ENCODE assay signal across 18 cellular contexts in the genomic region with DNA sequence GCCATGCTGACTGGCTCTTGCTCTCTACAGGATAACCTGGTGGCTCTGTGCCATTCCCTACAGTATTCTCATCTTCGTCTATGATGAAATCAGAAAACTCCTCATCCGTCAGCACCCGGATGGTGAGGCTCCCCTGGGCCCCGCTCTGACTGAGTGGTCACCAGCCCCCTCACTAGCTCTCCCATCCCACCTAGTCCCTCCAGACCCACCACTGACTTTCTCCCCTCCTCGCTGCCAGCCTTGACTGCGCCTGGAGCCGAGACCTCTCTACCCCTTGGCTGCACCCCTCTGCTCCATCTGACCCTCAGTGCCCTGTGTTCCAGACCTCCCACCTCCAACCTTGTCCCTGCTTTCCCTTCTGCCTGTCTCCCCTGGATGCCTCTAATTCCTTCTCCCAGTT. TPM values are rescaled to one million over a fixed set of nuclear protein-coding genes. Genes with fewer than 3 reads are reported as not detected.
A peak's percentile ranks its signal among the peaks of the same experiment; 100 is the strongest.
DNase-seq lines count a peak whose midpoint lies in the region; ATAC-seq, FAIRE-seq and TF ChIP-seq lines count a peak whose summit lies in the region.
"Had no signal": no experiment of that assay in that cellular context is flagged by ENCODE, and none has a peak within 500 bp of the region (broad histone marks: within the 10 kb centered on the region; RNA-seq: fewer than 3 reads in every experiment).

No MANE protein-coding gene starts in this region.

- H3K9me3 Mint-ChIP-seq in CD4-positive, CD25-positive, alpha-beta regulatory T cell, result peaks cover 0 to 2% (median 0%) of the 10 kb centered on the region in 7 donors
- peaks cover 2% of the 10 kb centered on the region for H3K9me3 Mint-ChIP-seq in neural progenitor cell
- H3K9me3 Mint-ChIP-seq: CD8-positive, alpha-beta T cell had no signal

- TF ChIP-seq CTCF in H1 (IDR thresholded peaks at IDR 0.05; ENCODE audit: control extremely low read depth in 1 of 3, insufficient read depth in 1 of 3, low read depth in 1 of 3, low read length in 3 of 3) (no peak), neural progenitor cell (IDR thresholded peaks at IDR 0.05) (no peak)

- no peaks in the 10 kb centered on the region for H3K27me3 ChIP-seq in CD4-positive, CD25-positive, alpha-beta regulatory T cell (ENCODE audit: control insufficient read depth, insufficient read depth, low read length)
- H3K27me3 ChIP-seq in H1 (replicated peaks in 1 of 4; ENCODE audit: control insufficient read depth in 3 of 4, extremely low read depth in 1 of 4, insufficient read depth in 3 of 4, low read length in 3 of 4) (no peaks in the 10 kb centered on the region), neural progenitor cell (no peaks in the 10 kb centered on the region)
- H3K27me3 ChIP-seq: BE2C had no signal

- no peak for TF ChIP-seq RAD21 in H1 (IDR thresholded peaks at IDR 0.05 in 1 of 2, conservative IDR thresholded peaks at IDR 0.05 in 1 of 2; ENCODE audit: low read depth in 2 of 2, low read length in 2 of 2)

- H3K79me2 ChIP-seq in H1 (ENCODE audit: control insufficient read depth in 1 of 2, insufficient read depth in 2 of 2, low read length in 2 of 2), result no peaks in the 10 kb centered on the region
- H3K79me2 ChIP-seq in neural progenitor cell (ENCODE audit: low read depth), result no peaks in the 10 kb centered on the region

- H3K9ac ChIP-seq in H1 (replicated peaks in 1 of 4; ENCODE audit: extremely low read depth in 1 of 4, low read depth in 3 of 4, low read length in 3 of 4) (no peak overlapping the region), neural progenitor cell (no peak overlapping the region)

- H2AK5ac ChIP-seq in H1 (ENCODE audit: low read depth, low read length), result no peak overlapping the region

- 91% methylated on average over 7 of the region's 7 CpGs; no CpG with 5 or more reads in 1 of the 2 experiments for WGBS in H1 (ENCODE audit: extremely low coverage in 1 of 2, insufficient coverage in 1 of 2, insufficient read length in 1 of 2, insufficient replicate concordance in 2 of 2, low coverage in 1 of 2, low lambda C conversion rate in 2 of 2, missing lambda C conversion rate in 1 of 2), 2 experiments

- H4K20me1 ChIP-seq in H1 (replicated peaks in 1 of 2; ENCODE audit: control insufficient read depth in 1 of 2, insufficient read depth in 2 of 2, low read length in 2 of 2), result no peaks in the 10 kb centered on the region
- H4K20me1 ChIP-seq in neural progenitor cell (ENCODE audit: low read depth), result no peaks in the 10 kb centered on the region

- no peak overlapping the region for H3K23ac ChIP-seq in H1 (ENCODE audit: insufficient read length)

- H3K4me1 ChIP-seq in CD4-positive, CD25-positive, alpha-beta regulatory T cell (ENCODE audit: control insufficient read depth, insufficient read depth, low read length, poor library complexity, severe bottlenecking), result no peaks in the 10 kb centered on the region
- H3K4me1 ChIP-seq in H1 (replicated peaks in 1 of 4; ENCODE audit: control insufficient read depth in 3 of 4, insufficient read depth in 4 of 4, low read length in 3 of 4) (peaks cover 0 to 6% (median 3%) of the 10 kb centered on the region in 4 experiments; a peak in 4 of 7 replicates), neural progenitor cell (peaks cover 12% of the 10 kb centered on the region)
- H3K4me1 ChIP-seq: BE2C had no signal

- H3K9me3 ChIP-seq in CD4-positive, CD25-positive, alpha-beta regulatory T cell (ENCODE audit: control insufficient read depth in 2 of 2, low read length in 2 of 2), result no peaks in the 10 kb centered on the region
- H3K9me3 ChIP-seq in H1 (ENCODE audit: insufficient read depth in 2 of 2, low read depth in 1 of 2, low read length in 1 of 2), result no peaks in the 10 kb centered on the region
- H3K9me3 ChIP-seq in neural progenitor cell (ENCODE audit: low read depth), result no peaks in the 10 kb centered on the region
- H3K9me3 ChIP-seq: A549, BE2C had no signal

- H3F3A ChIP-seq in neural progenitor cell (ENCODE audit: low read depth), result no peaks in the 10 kb centered on the region

- peak overlapping the region; percentile 77; the same call in 1 of the 2 replicates for H2BK12ac ChIP-seq in H1 (ENCODE audit: low read depth, low read length)

- H2BK20ac ChIP-seq in H1 (ENCODE audit: low read length), result peak overlapping the region; percentile 50; the same call in 1 of the 2 replicates

- H3K4me1 Mint-ChIP-seq in CD4-positive, CD25-positive, alpha-beta regulatory T cell, result no peaks in the 10 kb centered on the region
- peaks cover 31% of the 10 kb centered on the region for H3K4me1 Mint-ChIP-seq in neural progenitor cell

- in situ Hi-C loops in G401 (cut with HindIII; ENCODE audit: low sequenced_read_pairs), result no loop called here

- H3K27me3 Mint-ChIP-seq in CD4-positive, CD25-positive, alpha-beta regulatory T cell, result peaks cover 20% of the 10 kb centered on the region
- peaks cover 11% of the 10 kb centered on the region for H3K27me3 Mint-ChIP-seq in neural progenitor cell (ENCODE audit: insufficient read depth, low read depth)

- H3K4ac ChIP-seq in H1 (replicated peaks; ENCODE audit: insufficient read length, low read depth, low read length), result no peak overlapping the region

- DNase-seq in CD4-positive, CD25-positive, alpha-beta regulatory T cell, result no peak
- DNase-seq in G401 (ENCODE audit: low spot score), result peak; percentile 33
- no peak for DNase-seq in H1 (ENCODE audit: low read depth in 1 of 2, low spot score in 2 of 2)
- no peak for DNase-seq in neural progenitor cell (ENCODE audit: low spot score)
- no peak for DNase-seq in superior temporal gyrus (ENCODE audit: extremely low spot score)
- DNase-seq in NCI-H2196 (lab: John Stamatoyannopoulos, UW; ENCODE audit: unreplicated experiment), result no peak
- DNase-seq: BE2C; CD8-positive, alpha-beta T cell; COR-L47; DMS153 had no signal

- POLR2A ChIA-PET in H1 (lab: Charles Lee; ENCODE audit: partially characterized antibody), result interaction anchor here (1.1 to 2.4 kb wide), 3 partner anchors 17 to 99 kb away, joined by 3 to 11 read pairs (median 3); a partner anchor contains a TSS

- no peak for TF ChIP-seq EP300 in H1 (IDR thresholded peaks at IDR 0.05; ENCODE audit: borderline replicate concordance in 1 of 2, low read depth in 2 of 2, low read length in 2 of 2)

- H3K36me3 ChIP-seq in CD4-positive, CD25-positive, alpha-beta regulatory T cell (ENCODE audit: control insufficient read depth, insufficient read depth, low read length), result no peaks in the 10 kb centered on the region
- H3K36me3 ChIP-seq in H1 (ENCODE audit: control insufficient read depth in 2 of 4, insufficient read depth in 4 of 4, low read length in 3 of 4) (no peaks in the 10 kb centered on the region), neural progenitor cell (no peaks in the 10 kb centered on the region)
- H3K36me3 ChIP-seq: BE2C had no signal

- no peak overlapping the region for H2BK5ac ChIP-seq in H1 (ENCODE audit: low read depth, low read length)

- no peak overlapping the region for H2BK120ac ChIP-seq in H1 (replicated peaks; ENCODE audit: low read depth, low read length)

- TF ChIP-seq POLR2A in H1 (IDR thresholded peaks at IDR 0.05; ENCODE audit: control extremely low read depth in 1 of 2, low read depth in 2 of 2, low read length in 2 of 2), result no peak

- H2AFZ ChIP-seq in H1 (ENCODE audit: low read length) (no peak overlapping the region), neural progenitor cell (replicated peaks) (no peak overlapping the region)

- no peak overlapping the region for H4K5ac ChIP-seq in H1 (ENCODE audit: insufficient read length, low read depth, low read length)

- H4K91ac ChIP-seq in H1 (replicated peaks; ENCODE audit: insufficient read length, low read length), result peak overlapping the region; percentile 57

- peak overlapping the region in 2 of 3 donors; percentile 13 to 87 for H3K27ac Mint-ChIP-seq in CD4-positive, CD25-positive, alpha-beta regulatory T cell
- peak overlapping the region; percentile 4 for H3K27ac Mint-ChIP-seq in neural progenitor cell
- H3K27ac Mint-ChIP-seq: CD8-positive, alpha-beta T cell had no signal

- no peak overlapping the region for H3K4me3 ChIP-seq in CD4-positive, CD25-positive, alpha-beta regulatory T cell (ENCODE audit: low read depth, low read length)
- H3K4me3 ChIP-seq in H1 (ENCODE audit: extremely low read depth in 1 of 4, insufficient read depth in 2 of 4, low read depth in 3 of 4, low read length in 4 of 4) (no peak overlapping the region), neural progenitor cell (no peak overlapping the region)
- H3K4me3 ChIP-seq: A549 had no signal

- CTCF ChIA-PET in H1 (lab: Charles Lee; ENCODE audit: partially characterized antibody), result interaction anchor here (0.6 to 8.6 kb wide), 11 partner anchors 9 to 190 kb away, joined by 3 to 195 read pairs (median 4); a partner anchor contains a TSS

- H3K56ac ChIP-seq in H1 (replicated peaks; ENCODE audit: insufficient read length, low read depth, low read length), result no peak overlapping the region

- H3K79me1 ChIP-seq in H1 (ENCODE audit: low read depth, low read length), result no peaks in the 10 kb centered on the region

- peak overlapping the region; percentile 69 for H4K8ac ChIP-seq in H1 (ENCODE audit: extremely low read depth, insufficient read depth, low read length)

- ATAC-seq in CD4-positive, CD25-positive, alpha-beta regulatory T cell (ENCODE audit: low read depth in 2 of 2), result no peak
- ATAC-seq in activated CD4-positive, CD25-positive, alpha-beta regulatory T cell treated with anti-CD3 and anti-CD28 coated beads, Interleukin-2, amount 50 U/mL, for 24 hours, result no peak
- ATAC-seq: CD8-positive, alpha-beta T cell; HCT116 had no signal

- no peak overlapping the region for H3K18ac ChIP-seq in H1 (ENCODE audit: extremely low read depth, low read length)

- H3K36me3 Mint-ChIP-seq in CD4-positive, CD25-positive, alpha-beta regulatory T cell, result no peaks in the 10 kb centered on the region
- peaks cover 4% of the 10 kb centered on the region for H3K36me3 Mint-ChIP-seq in neural progenitor cell
- H3K36me3 Mint-ChIP-seq: CD8-positive, alpha-beta T cell had no signal

- no peak overlapping the region for H3K27ac ChIP-seq in CD4-positive, CD25-positive, alpha-beta regulatory T cell (ENCODE audit: insufficient read depth, low read length, poor library complexity, severe bottlenecking)
- H3K27ac ChIP-seq in H1 (ENCODE audit: low read depth, low read length) (no peak overlapping the region), neural progenitor cell (no peak overlapping the region)
- H3K27ac ChIP-seq: A549, C4-2B, HL-60 had no signal

- H3K4me3 Mint-ChIP-seq in CD4-positive, CD25-positive, alpha-beta regulatory T cell, result no peak overlapping the region
- peak overlapping the region; percentile 16 for H3K4me3 Mint-ChIP-seq in neural progenitor cell
- H3K4me3 Mint-ChIP-seq: CD8-positive, alpha-beta T cell had no signal

- no peak overlapping the region for H3K14ac ChIP-seq in H1 (ENCODE audit: insufficient read length)

- H3K4me2 ChIP-seq in H1 (ENCODE audit: insufficient read depth in 1 of 2, low read depth in 2 of 2, low read length in 2 of 2) (no peak overlapping the region), neural progenitor cell (no peak overlapping the region)
- H3K4me2 ChIP-seq: A549 had no signal

- H2BK15ac ChIP-seq in H1 (ENCODE audit: low read length), result 0 out of 2 replicates have a peak overlapping the region, but pooled peaks have one; percentile 82

- no peak for FAIRE-seq in H1 (lab: Jason Lieb, UNC)
- FAIRE-seq: A549, D721Med, H54 had no signal

- H3K23me2 ChIP-seq in H1 (ENCODE audit: low read depth, low read length), result no peaks in the 10 kb centered on the region

RNA-seq across cellular contexts. Expression of a gene that starts 4.1 kb away (rescaled TPM):
- total RNA-seq in CD4-positive, CD25-positive, alpha-beta regulatory T cell, result not detected
- polyA plus RNA-seq in CD4-positive, CD25-positive, alpha-beta regulatory T cell, result not detected
- total RNA-seq in G401 (2014; rRNA removed; shearing (Covaris generic)), result 0.71 TPM in 1 of 2 replicates, not detected in the other
- total RNA-seq in H1 (2021; fragmentation: NEBNext Ultra II Directional; extraction: Animal tissue kit (Norgen Biotek cat#: 25700)), result 0.80 and 1.1 TPM in 2 replicates
- polyA plus RNA-seq in H1 (2011; rRNA removed), result 1.3 and 1.4 TPM in 2 replicates
- polyA plus RNA-seq in H1 (2011; cell fraction: cytosol; rRNA removed), result 1.5 TPM
- 1.4 TPM for polyA plus RNA-seq in H1 (2011; cell fraction: nucleus; rRNA removed)
- 0.72 to 1.6 TPM (median 1.0 TPM) in 4 replicates for polyA plus RNA-seq in H1 (2012, experiment 1 of 2)
- 0.66 TPM for polyA plus RNA-seq in H1 (2012, experiment 2 of 2)
- polyA plus RNA-seq in H1 (2013, experiment 1 of 2), result 1.4 TPM
- polyA plus RNA-seq in H1 (2013, experiment 2 of 2), result 1.7 TPM
- polyA minus RNA-seq in H1 (2011; rRNA and poly(A)+ RNA removed), result 0.41 and 1.4 TPM in 2 replicates
- 0.59 TPM for polyA minus RNA-seq in H1 (2011; cell fraction: cytosol; rRNA and poly(A)+ RNA removed)
- not detected for polyA minus RNA-seq in H1 (2011; cell fraction: nucleus; rRNA and poly(A)+ RNA removed)
- 0.50 TPM in 1 of 2 replicates, not detected in the other for total RNA-seq in neural progenitor cell (ENCODE audit: low replicate concordance)
- total RNA-seq: CD8-positive, alpha-beta T cell had no signal

RNA-seq across cellular contexts. Expression of a gene that starts 18.9 kb away (rescaled TPM):
- total RNA-seq in CD4-positive, CD25-positive, alpha-beta regulatory T cell, result 21.5 TPM
- 10 to 100 TPM in 1 of 4 donors, 1 to 10 TPM in 3; 7.5 to 10.2 (median 8.3) TPM for polyA plus RNA-seq in CD4-positive, CD25-positive, alpha-beta regulatory T cell
- 42.2 and 72.2 TPM in 2 replicates for total RNA-seq in G401 (2014; rRNA removed; shearing (Covaris generic))
- 75.1 and 78.8 TPM in 2 replicates for total RNA-seq in H1 (2021; fragmentation: NEBNext Ultra II Directional; extraction: Animal tissue kit (Norgen Biotek cat#: 25700))
- 68.2 and 71.3 TPM in 2 replicates for polyA plus RNA-seq in H1 (2011; rRNA removed)
- polyA plus RNA-seq in H1 (2011; cell fraction: cytosol; rRNA removed), result 97.2 TPM
- 65.2 TPM for polyA plus RNA-seq in H1 (2011; cell fraction: nucleus; rRNA removed)
- polyA plus RNA-seq in H1 (2012, experiment 1 of 2), result 56.1 to 71.9 TPM (median 69.0 TPM) in 4 replicates
- 67.9 TPM for polyA plus RNA-seq in H1 (2012, experiment 2 of 2)
- polyA plus RNA-seq in H1 (2013, experiment 1 of 2), result 109 TPM
- 115 TPM for polyA plus RNA-seq in H1 (2013, experiment 2 of 2)
- 77.4 and 108 TPM in 2 replicates for polyA minus RNA-seq in H1 (2011; rRNA and poly(A)+ RNA removed)
- polyA minus RNA-seq in H1 (2011; cell fraction: cytosol; rRNA and poly(A)+ RNA removed), result 29.1 TPM
- polyA minus RNA-seq in H1 (2011; cell fraction: nucleus; rRNA and poly(A)+ RNA removed), result 35.7 TPM
- total RNA-seq in neural progenitor cell (ENCODE audit: low replicate concordance), result 39.1 and 63.5 TPM in 2 replicates

RNA-seq across cellular contexts. Expression of a gene that starts 34.8 kb away (rescaled TPM):
- total RNA-seq in CD4-positive, CD25-positive, alpha-beta regulatory T cell, result not detected
- polyA plus RNA-seq in CD4-positive, CD25-positive, alpha-beta regulatory T cell, result not detected
- not detected in 2 replicates for total RNA-seq in G401 (2014; rRNA removed; shearing (Covaris generic))
- total RNA-seq in H1 (2021; fragmentation: NEBNext Ultra II Directional; extraction: Animal tissue kit (Norgen Biotek cat#: 25700)), result 0.57 and 0.61 TPM in 2 replicates
- 0.48 and 0.80 TPM in 2 replicates for polyA plus RNA-seq in H1 (2011; rRNA removed)
- polyA plus RNA-seq in H1 (2011; cell fraction: cytosol; rRNA removed), result 0.62 TPM
- polyA plus RNA-seq in H1 (2011; cell fraction: nucleus; rRNA removed), result 1.1 TPM
- polyA plus RNA-seq in H1 (2012, experiment 1 of 2), result 0.39 to 0.72 TPM (median 0.42 TPM) in 4 replicates
- polyA plus RNA-seq in H1 (2012, experiment 2 of 2), result 0.09 TPM
- 0.51 TPM for polyA plus RNA-seq in H1 (2013, experiment 1 of 2)
- 0.53 TPM for polyA plus RNA-seq in H1 (2013, experiment 2 of 2)
- polyA minus RNA-seq in H1 (2011; rRNA and poly(A)+ RNA removed), result 0.44 and 0.63 TPM in 2 replicates
- polyA minus RNA-seq in H1 (2011; cell fraction: cytosol; rRNA and poly(A)+ RNA removed), result 0.66 TPM
- 0.40 TPM for polyA minus RNA-seq in H1 (2011; cell fraction: nucleus; rRNA and poly(A)+ RNA removed)
- total RNA-seq in neural progenitor cell (ENCODE audit: low replicate concordance), result 0.17 and 0.62 TPM in 2 replicates
- total RNA-seq: CD8-positive, alpha-beta T cell had no signal
- polyA plus RNA-seq: A549, AG04450 had no signal
